ENCODE assay signal across 7 cellular contexts in genomic region chr1:148869562-148869961, GRCh38. TPM values are rescaled to one million over a fixed set of nuclear protein-coding genes. Genes with fewer than 3 reads are reported as not detected.
DNase-seq lines count a peak whose midpoint lies in the region; ATAC-seq, FAIRE-seq and TF ChIP-seq lines count a peak whose summit lies in the region.
"Not testable (repeated sequence)": the region's sequence is repeated elsewhere in the genome, so short reads cannot be mapped to it uniquely, and the experiment has no call there.

No MANE protein-coding gene starts in this region.

- DNase-seq in A549 (ENCODE audit: low read depth in 1 of 2, low spot score in 1 of 2); IMR-90; RWPE2 (ENCODE audit: low spot score); MCF 10A (ENCODE audit: unreplicated experiment); heart left ventricle; left ventricle myocardium superior; psoas muscle: not testable (repeated sequence)

- H3K79me1 ChIP-seq in IMR-90 (ENCODE audit: low read depth in 1 of 2, low read length in 2 of 2): not testable (repeated sequence)

- H4K20me1 ChIP-seq in IMR-90 (ENCODE audit: insufficient read depth, low read length): not testable (repeated sequence)

- not testable (repeated sequence) for H3K36me3 ChIP-seq in IMR-90 (ENCODE audit: control insufficient read depth, insufficient read depth, low read length); RWPE2 (ENCODE audit: low read depth); heart left ventricle; psoas muscle (ENCODE audit: insufficient read depth in 1 of 2, low read depth in 1 of 2)

- H3K27me3 Mint-ChIP-seq in MCF 10A (ENCODE audit: insufficient read depth, unreplicated experiment): not testable (repeated sequence)

- H2BK5ac ChIP-seq in IMR-90 (ENCODE audit: low read depth, low read length, poor library complexity, severe bottlenecking): not testable (repeated sequence)

- not testable (repeated sequence) for H4K91ac ChIP-seq in IMR-90 (ENCODE audit: insufficient read depth, low read depth, low read length)

- not testable (repeated sequence) for H3K4me2 ChIP-seq in A549; IMR-90 (ENCODE audit: low read depth, low read length)

- H4K5ac ChIP-seq in IMR-90 (ENCODE audit: low read depth, low read length): not testable (repeated sequence)

- not testable (repeated sequence) for H2AFZ ChIP-seq in IMR-90 (replicated peaks; ENCODE audit: low read length, poor library complexity)

- FAIRE-seq in A549 (lab: Jason Lieb, UNC): not testable (repeated sequence)

- BruUV-seq in IMR-90 (replicated peaks; lab: Mats Ljungman, UMichigan): not testable (repeated sequence)
- BruUV-seq in MCF 10A (replicated peaks; lab: Mats Ljungman, UMichigan): TSS peak; percentile 71

- ATAC-seq in A549 (peak; percentile 58 to 77; a peak in 5 of 6 replicates), IMR-90 (ENCODE audit: low read depth) (peak; percentile 38), RWPE2 (ENCODE audit: low read depth) (0 out of 3 replicates have a peak, but pooled peaks have one; percentile 14), heart left ventricle (peak in 3 of 4 donors; percentile 56 to 74 (median 71)), left ventricle myocardium superior (peak; percentile 73), psoas muscle (peak in 3 of 4 donors; percentile 32 to 66 (median 58))

- not testable (repeated sequence) for TF ChIP-seq EP300 in A549 (IDR thresholded peaks at IDR 0.05)

- H2AK9ac ChIP-seq in IMR-90 (replicated peaks; ENCODE audit: low read depth, low read length, poor library complexity): not testable (repeated sequence)

- H3K4ac ChIP-seq in IMR-90 (ENCODE audit: low read depth, low read length): not testable (repeated sequence)

- not testable (repeated sequence) for H2BK15ac ChIP-seq in IMR-90 (ENCODE audit: low read depth, low read length)

- POLR2A ChIA-PET in A549 (lab: Yijun Ruan, JAX); IMR-90 (lab: Charles Lee; ENCODE audit: unreplicated experiment); MCF 10A (lab: Yijun Ruan, JAX): not testable (repeated sequence)

- in situ Hi-C loops in IMR-90 (cut with MboI; ENCODE audit: low sequenced_read_pairs): not testable (repeated sequence)

- H4K8ac ChIP-seq in IMR-90 (ENCODE audit: low read depth in 2 of 2, low read length in 2 of 2): not testable (repeated sequence)

- no CpG with 5 or more reads among the region's 1 CpG for WGBS in A549 (ENCODE audit: missing lambda C conversion rate)
- WGBS in IMR-90 (ENCODE audit: extremely low coverage in 2 of 2, insufficient read length in 1 of 2), 2 experiments: no CpG with 5 or more reads among the region's 1 CpG
- WGBS in heart left ventricle, 4 donors: 0 to 14% methylated on average over 1 of the region's 1 CpG; no CpG with 5 or more reads in 2 of the 4 donors
- WGBS in psoas muscle, 3 donors: no CpG with 5 or more reads among the region's 1 CpG

- not testable (repeated sequence) for H3K4me3 ChIP-seq in A549; IMR-90 (ENCODE audit: insufficient read depth, low read depth, low read length); RWPE2 (ENCODE audit: severe bottlenecking); heart left ventricle; psoas muscle

- H3K4me1 ChIP-seq in A549; IMR-90 (ENCODE audit: control insufficient read depth, insufficient read depth, low read length); RWPE2 (ENCODE audit: insufficient read depth, poor library complexity, severe bottlenecking); heart left ventricle; psoas muscle: not testable (repeated sequence)

- not testable (repeated sequence) for H3K23ac ChIP-seq in IMR-90 (ENCODE audit: low read depth, low read length)

- not testable (repeated sequence) for TF ChIP-seq CTCF in A549 (IDR thresholded peaks at IDR 0.05); IMR-90 (conservative IDR thresholded peaks at IDR 0.05; ENCODE audit: low read depth, low read length); RWPE2 (IDR thresholded peaks at IDR 0.05; ENCODE audit: poor library complexity, severe bottlenecking); MCF 10A (IDR thresholded peaks at IDR 0.05; ENCODE audit: unreplicated experiment); heart left ventricle (IDR thresholded peaks at IDR 0.05); psoas muscle (IDR thresholded peaks at IDR 0.05)

- not testable (repeated sequence) for H3K4me3 Mint-ChIP-seq in MCF 10A (ENCODE audit: unreplicated experiment)

- not testable (repeated sequence) for H3K36me3 Mint-ChIP-seq in MCF 10A (ENCODE audit: insufficient read depth, unreplicated experiment)

- not testable (repeated sequence) for H2AK5ac ChIP-seq in IMR-90 (ENCODE audit: low read depth, low read length)

- H3K9me1 ChIP-seq in IMR-90 (ENCODE audit: insufficient read depth, low read length): not testable (repeated sequence)

- H3K9me3 ChIP-seq in A549; IMR-90 (ENCODE audit: control insufficient read depth, insufficient read depth, low read length); RWPE2 (ENCODE audit: severe bottlenecking); heart left ventricle; psoas muscle: not testable (repeated sequence)

- H3K27ac Mint-ChIP-seq in MCF 10A (ENCODE audit: low read depth, unreplicated experiment): not testable (repeated sequence)

- intact Hi-C loops in IMR-90 (cut with micrococcal nuclease); MCF 10A (cut with micrococcal nuclease); heart left ventricle (cut with DNase I); left ventricle myocardium superior (cut with micrococcal nuclease); psoas muscle (cut with DNase I): not testable (repeated sequence)

- H3K27ac ChIP-seq in A549; IMR-90 (ENCODE audit: insufficient read depth, low read length); RWPE2 (ENCODE audit: poor library complexity, severe bottlenecking); heart left ventricle; psoas muscle: not testable (repeated sequence)

- not testable (repeated sequence) for H2BK20ac ChIP-seq in IMR-90 (ENCODE audit: low read depth, low read length)

- not testable (repeated sequence) for H2BK120ac ChIP-seq in IMR-90 (ENCODE audit: low read depth, low read length)

- not testable (repeated sequence) for H3K56ac ChIP-seq in IMR-90 (ENCODE audit: extremely low read depth, insufficient read depth, low read length)

- TF ChIP-seq RAD21 in A549 (conservative IDR thresholded peaks at IDR 0.05 in 1 of 2, IDR thresholded peaks at IDR 0.05 in 1 of 2); IMR-90 (IDR thresholded peaks at IDR 0.05; ENCODE audit: low read length): not testable (repeated sequence)

- dilution Hi-C loops in IMR-90 (cut with HindIII; ENCODE audit: low sequenced_read_pairs, unreplicated experiment): not testable (repeated sequence)

- not testable (repeated sequence) for TF ChIP-seq POLR2A in A549 (IDR thresholded peaks at IDR 0.05; ENCODE audit: low read length); IMR-90 (IDR thresholded peaks at IDR 0.05; ENCODE audit: low read depth, low read length); heart left ventricle (IDR thresholded peaks at IDR 0.05)

- H3K4me1 Mint-ChIP-seq in MCF 10A (ENCODE audit: insufficient read depth, unreplicated experiment): not testable (repeated sequence)

- CTCF ChIA-PET in A549 (lab: Yijun Ruan, JAX); IMR-90 (lab: Yijun Ruan, JAX); MCF 10A (lab: Yijun Ruan, JAX): not testable (repeated sequence)

- H3K9me3 Mint-ChIP-seq in MCF 10A (ENCODE audit: unreplicated experiment): not testable (repeated sequence)

- H3K14ac ChIP-seq in IMR-90 (replicated peaks; ENCODE audit: low read depth, low read length): not testable (repeated sequence)

- not testable (repeated sequence) for H3K27me3 ChIP-seq in IMR-90 (ENCODE audit: control insufficient read depth, insufficient read depth, low read length); RWPE2 (ENCODE audit: insufficient read depth, poor library complexity, severe bottlenecking); heart left ventricle; psoas muscle (ENCODE audit: insufficient read depth in 3 of 3, low read length in 2 of 3)

- H3K18ac ChIP-seq in IMR-90 (ENCODE audit: low read depth, low read length): not testable (repeated sequence)

- H3K9ac ChIP-seq in IMR-90 (ENCODE audit: low read depth, low read length): not testable (repeated sequence)

RNA-seq across cellular contexts. Expression of gene PDE4DIP, which starts 25.3 kb away (rescaled TPM):
- polyA plus RNA-seq in A549 (2011; rRNA removed) (9.2 and 10.7 TPM in 2 replicates), A549 (2017; fragmentation: RNase III; extraction: RNeasy Plus Mini Kit Qiagen cat#74134 plus additional on column Dnase treatment) (5.4 to 6.4 TPM (median 5.6 TPM) in 3 replicates), IMR-90 (2012; rRNA removed) (27.1 and 36.7 TPM in 2 replicates), heart left ventricle (100 to 1,000 TPM; 614 to 835 TPM), psoas muscle (1,000 to 10,000 TPM in 2 of 3 donors, 100 to 1,000 TPM in 1; 368 to 2,569 (median 1,043) TPM)
- 1.7 TPM in 2 replicates for polyA plus RNA-seq in A549 (2012; cell fraction: cytosol; rRNA removed)
- 1.5 and 2.4 TPM in 2 replicates for polyA plus RNA-seq in A549 (2012; cell fraction: nucleus; rRNA removed)
- polyA minus RNA-seq in A549 (2011; rRNA and poly(A)+ RNA removed): 6.3 and 9.4 TPM in 2 replicates
- total RNA-seq in IMR-90 (2012; rRNA removed) (71.4 and 74.4 TPM in 2 replicates), MCF 10A (2022) (79.6 and 105 TPM in 2 replicates), heart left ventricle (1,000 to 10,000 TPM; 1,299 to 2,892 (median 2,435) TPM), left ventricle myocardium superior (1,838 TPM), psoas muscle (1,000 to 10,000 TPM; 1,830 to 3,658 (median 2,938) TPM)
- 13.4 and 40.4 TPM in 2 replicates for polyA plus RNA-seq in IMR-90 (2012; cell fraction: cytosol; rRNA removed)
- 42.6 and 113 TPM in 2 replicates for polyA plus RNA-seq in IMR-90 (2012; cell fraction: nucleus; rRNA removed; ENCODE audit: low replicate concordance)

Comparison
In these comparisons a context has a peak if more than half of its experiments do, and no peak if none do; other contexts are left out.
1. ATAC-seq: peak in every context shown above with its lines; median percentile 73 in left ventricle myocardium superior; 71 in heart left ventricle; 68 in A549; 58 in psoas muscle; 38 in IMR-90; 14 in RWPE2.
2. RNA of gene PDE4DIP, which starts 25.3 kb away (total RNA-seq): 1,830 to 3,658 TPM in psoas muscle, 1,299 to 2,892 TPM in heart left ventricle and 1,838 TPM in left ventricle myocardium superior (single experiment); 79.6 to 105 TPM in MCF 10A and 71.4 to 74.4 TPM in IMR-90; every median in the first group is over 10 times any median in the second.